Comparison of ENCODE assay signal across 1 cellular context in the genomic region with DNA sequence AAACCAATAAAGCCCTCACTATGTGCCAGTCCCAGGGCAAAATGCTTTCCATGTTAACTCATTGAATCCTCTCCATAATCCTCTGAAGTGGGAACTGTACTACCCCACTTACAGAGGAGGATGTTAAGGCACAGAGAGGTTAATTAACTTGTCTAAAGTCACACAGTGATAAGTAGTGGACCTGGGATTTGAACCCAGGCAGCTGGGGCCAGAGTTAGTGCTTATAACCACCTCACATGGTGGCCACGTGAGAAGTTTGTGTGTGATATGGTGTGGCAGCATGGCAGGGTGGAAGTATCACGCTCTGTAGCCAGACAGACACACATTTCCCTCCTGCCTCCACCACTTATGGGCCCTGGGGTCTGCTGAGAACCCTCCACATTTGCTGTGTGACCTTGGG.
TF ChIP-seq lines count a peak whose summit lies in the region.

No MANE protein-coding gene starts in this region.

TF ChIP-seq in HEK293, 187 proteins besides CTCF, POLR2A, EP300 and RAD21 (continued from another document):
- TF ChIP-seq BCL6B (tag by site-specific recombination; IDR thresholded peaks at IDR 0.05) (no peak), ZBTB7A (tag by site-specific recombination; IDR thresholded peaks at IDR 0.05; ENCODE audit: low read depth) (no peak)
